In genomic region chr7:92691578-92691977, GRCh38 we compare ENCODE assay signal across 8 cellular contexts.
DNase-seq lines count a peak whose midpoint lies in the region; ATAC-seq and TF ChIP-seq lines count a peak whose summit lies in the region.

No MANE protein-coding gene starts in this region.

- no peak for DNase-seq in activated T-cell treated with anti-CD3 and anti-CD28 coated beads, Interleukin-2, amount 50 U/mL, for 72 hours
- DNase-seq in activated T-cell treated with anti-CD3 and anti-CD28 coated beads, Interleukin-2, amount 50 U/mL, for 48 hours, result no peak
- DNase-seq in Kasumi-1 (lab: John Stamatoyannopoulos, UW), result peak; percentile 84 to 86
- DNase-seq in SK-MEL-5 (ENCODE audit: low read depth, low spot score), result peak; percentile 89
- DNase-seq in endothelial cell (ENCODE audit: low spot score), result peak; percentile 12
- DNase-seq in neural progenitor cell (ENCODE audit: low spot score), result peak; percentile 48
- DNase-seq in effector CD8-positive, alpha-beta T cell (lab: John Stamatoyannopoulos, UW), result no peak

- in situ Hi-C loops in SK-MEL-5 (cut with HindIII; ENCODE audit: low pct_unique_long_range_greater_than_20kb, low sequenced_read_pairs), result no loop called here

- peaks cover 62% of the 10 kb centered on the region for H3K4me1 Mint-ChIP-seq in activated T-cell treated with anti-CD3 and anti-CD28 coated beads, Interleukin-2, amount 50 U/mL, for 72 hours (ENCODE audit: low read depth)
- H3K4me1 Mint-ChIP-seq in endothelial cell (ENCODE audit: unreplicated experiment) (peaks cover 14% of the 10 kb centered on the region), neural progenitor cell (peaks cover 32% of the 10 kb centered on the region)

- no peak overlapping the region for H3K4me2 ChIP-seq in neural progenitor cell

- H3K27ac ChIP-seq in neural progenitor cell, result no peak overlapping the region

- H3K36me3 Mint-ChIP-seq in activated T-cell treated with anti-CD3 and anti-CD28 coated beads, Interleukin-2, amount 50 U/mL, for 72 hours (ENCODE audit: insufficient read depth in 2 of 2), result peaks cover 14 to 60% of the 10 kb centered on the region in 2 donors
- peaks cover 3% of the 10 kb centered on the region for H3K36me3 Mint-ChIP-seq in endothelial cell (ENCODE audit: low read depth, unreplicated experiment)
- H3K36me3 Mint-ChIP-seq in neural progenitor cell, result peaks cover 32% of the 10 kb centered on the region

- no peak overlapping the region for H3K9ac ChIP-seq in neural progenitor cell

- peak overlapping the region; percentile 94 for H3K27ac Mint-ChIP-seq in activated T-cell treated with anti-CD3 and anti-CD28 coated beads, Interleukin-2, amount 50 U/mL, for 72 hours
- H3K27ac Mint-ChIP-seq in endothelial cell (ENCODE audit: unreplicated experiment) (no peak overlapping the region), neural progenitor cell (no peak overlapping the region)

- H3K79me2 ChIP-seq in neural progenitor cell (ENCODE audit: low read depth), result no peaks in the 10 kb centered on the region

- TF ChIP-seq CTCF in endothelial cell (IDR thresholded peaks at IDR 0.05; ENCODE audit: unreplicated experiment) (peak; percentile 53), neural progenitor cell (IDR thresholded peaks at IDR 0.05) (peak; percentile 68)

- H2AFZ ChIP-seq in neural progenitor cell (replicated peaks), result no peak overlapping the region

- H3K36me3 ChIP-seq in neural progenitor cell, result no peaks in the 10 kb centered on the region

- H3K9me3 ChIP-seq in neural progenitor cell (ENCODE audit: low read depth), result no peaks in the 10 kb centered on the region

- H3K4me3 Mint-ChIP-seq in activated T-cell treated with anti-CD3 and anti-CD28 coated beads, Interleukin-2, amount 50 U/mL, for 72 hours, result peak overlapping the region in 1 of 2 donors; percentile 61
- H3K4me3 Mint-ChIP-seq in endothelial cell (ENCODE audit: unreplicated experiment) (no peak overlapping the region), neural progenitor cell (no peak overlapping the region)

- H3K27me3 ChIP-seq in neural progenitor cell, result no peaks in the 10 kb centered on the region

- ATAC-seq in activated T-cell treated with anti-CD3 and anti-CD28 coated beads, Interleukin-2, amount 50 U/mL, for 72 hours (replicated peaks in 1 of 2), result peak; percentile 80 to 88
- peak; percentile 83 for ATAC-seq in GM21723 (IDR thresholded peaks at IDR 0.05; ENCODE audit: unreplicated experiment)

- H3K4me3 ChIP-seq in neural progenitor cell, result no peak overlapping the region

- H4K20me1 ChIP-seq in neural progenitor cell (ENCODE audit: low read depth), result no peaks in the 10 kb centered on the region

- H3K9me3 Mint-ChIP-seq in activated T-cell treated with anti-CD3 and anti-CD28 coated beads, Interleukin-2, amount 50 U/mL, for 72 hours, result peaks cover 4 to 7% of the 10 kb centered on the region in 2 donors
- peaks cover 5% of the 10 kb centered on the region for H3K9me3 Mint-ChIP-seq in endothelial cell (ENCODE audit: unreplicated experiment)
- H3K9me3 Mint-ChIP-seq in neural progenitor cell, result peaks cover 19% of the 10 kb centered on the region

- peaks cover 12% of the 10 kb centered on the region for H3K4me1 ChIP-seq in neural progenitor cell

- H3K27me3 Mint-ChIP-seq in activated T-cell treated with anti-CD3 and anti-CD28 coated beads, Interleukin-2, amount 50 U/mL, for 72 hours (ENCODE audit: low read depth), result no peaks in the 10 kb centered on the region
- H3K27me3 Mint-ChIP-seq in endothelial cell (ENCODE audit: unreplicated experiment) (no peaks in the 10 kb centered on the region), neural progenitor cell (ENCODE audit: insufficient read depth, low read depth) (no peaks in the 10 kb centered on the region)

- peaks cover 8% of the 10 kb centered on the region for H3F3A ChIP-seq in neural progenitor cell (ENCODE audit: low read depth)

Comparison
In these comparisons a context has a peak if more than half of its experiments do, and no peak if none do; other contexts are left out.
1. DNase-seq: peak in Kasumi-1 (2 of 2), SK-MEL-5 (single experiment), endothelial cell (single experiment) and neural progenitor cell (single experiment); none in activated T-cell treated with anti-CD3 and anti-CD28 coated beads, Interleukin-2, amount 50 U/mL, for 72 hours (0 of 2), activated T-cell treated with anti-CD3 and anti-CD28 coated beads, Interleukin-2, amount 50 U/mL, for 48 hours (0 of 2) and effector CD8-positive, alpha-beta T cell (single experiment).